Comparison of ENCODE assay signal across 8 cellular contexts in genomic region chr3:87227104-87227834, GRCh38. TPM values are rescaled to one million over a fixed set of nuclear protein-coding genes. Genes with fewer than 3 reads are reported as not detected.
A peak's percentile ranks its signal among the peaks of the same experiment; 100 is the strongest.
DNase-seq lines count a peak whose midpoint lies in the region; ATAC-seq, FAIRE-seq and TF ChIP-seq lines count a peak whose summit lies in the region.

Gene CHMP2B (plus strand): TSS chr3:87227309. CDS start chr3:87227523, 214 bp downstream.

- 0 to 1% (median 0%) methylated on average over 59 of the region's 59 CpGs for WGBS in psoas muscle, 3 donors
- WGBS in urinary bladder: under 1% methylated on average over 59 of the region's 59 CpGs

- H3K27ac ChIP-seq in right atrium auricular region: peak within 1 kb of the TSS; percentile 91 to 99
- H3K27ac ChIP-seq in psoas muscle: peak within 1 kb of the TSS; percentile 93
- peak within 1 kb of the TSS; percentile 98 for H3K27ac ChIP-seq in urinary bladder (ENCODE audit: low read depth)

- H3K9me3 ChIP-seq in right atrium auricular region: no peaks in the 10 kb centered on the region
- no peaks in the 10 kb centered on the region for H3K9me3 ChIP-seq in psoas muscle

- intact Hi-C loops in T-helper 2 cell treated with Interferon-gamma antibody and Interleukin-4, amounts not matched to agents 100 ng/mL and 5 ng/mL, for 36 hours (cut with micrococcal nuclease): loop anchor here (1.0 to 2.0 kb wide), 3 partner anchors 44 to 924 kb away; partner anchors contain the start of genes CGGBP1 and ZNF654
- intact Hi-C loops in psoas muscle (cut with DNase I): no loop called here

- peak within 1 kb of the TSS; percentile 80 to 98 for H3K4me3 ChIP-seq in right atrium auricular region
- H3K4me3 ChIP-seq in psoas muscle: peak within 1 kb of the TSS; percentile 81
- H3K4me3 ChIP-seq in urinary bladder (ENCODE audit: low read depth, low read length): peak within 1 kb of the TSS; percentile 76

- TF ChIP-seq CTCF in right atrium auricular region (IDR thresholded peaks at IDR 0.05): no peak
- TF ChIP-seq CTCF in psoas muscle (IDR thresholded peaks at IDR 0.05): no peak

- H3K36me3 ChIP-seq in right atrium auricular region (no peaks in the 10 kb centered on the region), psoas muscle (ENCODE audit: insufficient read depth in 1 of 2, low read depth in 1 of 2) (no peaks in the 10 kb centered on the region), urinary bladder (ENCODE audit: insufficient read depth) (no peaks in the 10 kb centered on the region)

- H3K27me3 ChIP-seq in right atrium auricular region: no peaks in the 10 kb centered on the region
- no peaks in the 10 kb centered on the region for H3K27me3 ChIP-seq in psoas muscle (ENCODE audit: insufficient read depth in 3 of 3, low read length in 2 of 3)

- peak; percentile 97 for ATAC-seq in HG02973 (IDR thresholded peaks at IDR 0.05; ENCODE audit: unreplicated experiment)
- ATAC-seq in psoas muscle: peak; percentile 96 to 99 (median 97)

- DNase-seq in GM18507 (ENCODE audit: extremely low spot score, insufficient read length, low read depth) (peak; percentile 83), NCI-H1930 (lab: John Stamatoyannopoulos, UW) (peak; percentile 68 to 78), anterior cingulate cortex (lab: John Stamatoyannopoulos, UW) (peak; percentile 39 to 94 (median 89)), right atrium auricular region (ENCODE audit: low spot score) (peak; percentile 96), psoas muscle (peak; percentile 94 to 97)

- H3K4me1 ChIP-seq in right atrium auricular region: peaks cover 0 to 22% of the 10 kb centered on the region in 2 donors
- peaks cover 26% of the 10 kb centered on the region for H3K4me1 ChIP-seq in psoas muscle
- no peaks in the 10 kb centered on the region for H3K4me1 ChIP-seq in urinary bladder (ENCODE audit: insufficient read depth)

- FAIRE-seq in GM18507 (lab: Jason Lieb, UNC): peak; percentile 93

RNA-seq across cellular contexts. Expression of gene CHMP2B, which starts in this region (rescaled TPM):
- 18.3 and 20.8 TPM in 2 replicates for total RNA-seq in T-helper 2 cell treated with Interferon-gamma antibody and Interleukin-4, amounts not matched to agents 100 ng/mL and 5 ng/mL, for 36 hours
- total RNA-seq in right atrium auricular region (10 to 100 TPM; 30.7 to 32.4 TPM), psoas muscle (10 to 100 TPM; 21.0 to 37.5 (median 29.2) TPM), urinary bladder (51.1 TPM)
- polyA plus RNA-seq in psoas muscle (10 to 100 TPM; 21.4 to 37.5 (median 22.2) TPM), urinary bladder (35.9 TPM)

Comparison
In these comparisons a context has a peak if more than half of its experiments do, and no peak if none do; other contexts are left out.
1. Peak in every context shown above with its lines: DNase-seq, ATAC-seq, H3K4me3 ChIP-seq and H3K27ac ChIP-seq.